In genomic region chr6:29705389-29706231, GRCh38 we compare ENCODE assay signal across 1 cellular context.
TF ChIP-seq lines count a peak whose summit lies in the region.

No MANE protein-coding gene starts in this region.

TF ChIP-seq in HCT116, 20 proteins besides CTCF, POLR2A, EP300 and RAD21 (continued from another document):
- TF ChIP-seq ZBTB33 (IDR thresholded peaks at IDR 0.05; ENCODE audit: extremely low read depth, insufficient replicate concordance, low read length) = no peak
- TF ChIP-seq ELF1 (IDR thresholded peaks at IDR 0.05; ENCODE audit: borderline replicate concordance, low read depth) = no peak
- no peak for TF ChIP-seq REST (IDR thresholded peaks at IDR 0.05; ENCODE audit: low read depth)
- TF ChIP-seq CBX3 (IDR thresholded peaks at IDR 0.05; ENCODE audit: low read depth) = no peak
TF ChIP-seq in HCT116: peak in this region for 0.
